Comparison of ENCODE assay signal across 28 cellular contexts in the genomic region with DNA sequence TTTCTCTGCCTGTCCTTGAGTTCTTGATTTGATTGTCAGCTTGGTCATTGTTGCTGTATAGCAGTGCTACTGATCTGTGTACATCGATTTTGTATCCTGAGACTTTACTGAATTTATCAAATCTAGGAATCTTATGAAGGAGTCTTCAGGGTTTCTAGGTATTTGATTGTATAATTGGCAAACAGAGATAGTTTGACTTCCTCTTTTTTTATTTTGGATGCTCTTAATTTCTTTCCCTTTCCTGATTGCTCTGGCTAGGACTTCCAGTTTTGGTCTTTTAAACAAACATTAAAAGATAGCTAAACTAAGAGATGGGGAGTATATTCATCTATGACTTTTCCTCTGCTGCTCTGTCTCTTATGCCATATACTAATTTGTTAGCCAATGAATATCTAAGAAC.
DNase-seq lines count a peak whose midpoint lies in the region; TF ChIP-seq lines count a peak whose summit lies in the region.
"Had no signal": no experiment of that assay in that cellular context is flagged by ENCODE, and none has a peak within 500 bp of the region (broad histone marks: within the 10 kb centered on the region; RNA-seq: fewer than 3 reads in every experiment).

No MANE protein-coding gene starts in this region.

- H3K4me1 ChIP-seq in PC-9 (replicated peaks; ENCODE audit: insufficient read depth) (peaks cover 17% of the 10 kb centered on the region), transverse colon (no peaks in the 10 kb centered on the region)

- no peak overlapping the region for H2AFZ ChIP-seq in PC-9
- H2AFZ ChIP-seq: GM23248 had no signal

- BruUV-seq in PC-9 (replicated peaks; lab: Mats Ljungman, UMichigan) = no TSS peak

- POLR2A ChIA-PET in PC-9 (lab: Charles Lee; ENCODE audit: unreplicated experiment) = no interaction called here

- H4K20me1 ChIP-seq in PC-9 (ENCODE audit: insufficient read depth) = 0 out of 2 replicates have a peak, but pooled peaks cover 5% of the 10 kb centered on the region

- H3K9me2 ChIP-seq in PC-9 (ENCODE audit: insufficient read depth) = no peaks in the 10 kb centered on the region

- H3K27ac ChIP-seq in PC-9 (peak overlapping the region; percentile 25; the same call in 1 of the 2 replicates), angular gyrus (ENCODE audit: low read depth, low read length) (peak overlapping the region; percentile 20), substantia nigra (ENCODE audit: low read depth, low read length, poor library complexity, severe bottlenecking) (peak overlapping the region; percentile 2), transverse colon (no peak overlapping the region)
- H3K27ac ChIP-seq: GM23248, SK-N-MC had no signal

- H3K79me2 ChIP-seq in PC-9 (ENCODE audit: low read depth) = peaks cover 24% of the 10 kb centered on the region; the same call in 1 of the 2 replicates

- H3K9me3 ChIP-seq in PC-9 (ENCODE audit: insufficient read depth, low read depth) (no peaks in the 10 kb centered on the region; the same call in 1 of the 2 replicates), transverse colon (no peaks in the 10 kb centered on the region)
- H3K9me3 ChIP-seq: MG63 had no signal

- H3K36me3 ChIP-seq in PC-9 (ENCODE audit: low read depth) (0 out of 2 replicates have a peak, but pooled peaks cover 7% of the 10 kb centered on the region), transverse colon (no peaks in the 10 kb centered on the region)
- H3K36me3 ChIP-seq: MG63 had no signal

- TF ChIP-seq POLR2A in transverse colon (IDR thresholded peaks at IDR 0.05) = no peak

- H3K27me3 ChIP-seq in PC-9 (ENCODE audit: insufficient read depth, low read depth) (no peaks in the 10 kb centered on the region), transverse colon (no peaks in the 10 kb centered on the region)
- H3K27me3 ChIP-seq: MG63 had no signal

- TF ChIP-seq CTCF in PC-9 (conservative IDR thresholded peaks at IDR 0.05) = no peak
- no peak for TF ChIP-seq CTCF in transverse colon (IDR thresholded peaks at IDR 0.05)

- DNase-seq in NOMO-1 treated with DMSO at 0.1 percent for 48 hours (lab: John Stamatoyannopoulos, UW; ENCODE audit: unreplicated experiment) (peak; percentile 11), NOMO-1 treated with dmso at 0.1 percent for 144 hours (lab: John Stamatoyannopoulos, UW; ENCODE audit: unreplicated experiment) (no peak), PC-9 (no peak), substantia nigra (lab: John Stamatoyannopoulos, UW) (no peak), NCI-H526 (lab: John Stamatoyannopoulos, UW) (no peak), COLO829 (ENCODE audit: low spot score) (no peak), transverse colon (no peak)
- DNase-seq: 8988T; ACHN; CD4-positive, CD25-positive, alpha-beta regulatory T cell; DMS79; GF-D8; GM23248; H7; KG1; MG63; NCI-H1092; NCI-H1417 treated with DMSO at 0.1 percent for 48 hours; NCI-H1694 treated with DMSO at 0.1 percent for 48 hours; NCI-H2081; NCI-H2171; NCI-H524; NCI-H82; NK-92 treated with Interleukin-12 subunit alpha and Interleukin-12 subunit beta, amount 100 ng/mL, for 24 hours; SIG-M5; SW 1271 had no signal

- CTCF ChIA-PET in PC-9 (lab: Charles Lee) = no interaction called here

- WGBS in transverse colon (ENCODE audit: low coverage in 1 of 2), 2 donors = 96 to 100% methylated on average over 1 of the region's 1 CpG

- TF ChIP-seq EP300 in transverse colon (IDR thresholded peaks at IDR 0.05; ENCODE audit: low read depth) = no peak

- in situ Hi-C loops in transverse colon (cut with MboI; ENCODE audit: low pct_ligation_motif_present in 1 of 4, low pct_unique_long_range_greater_than_20kb in 1 of 4, low sequenced_read_pairs in 3 of 4) = loop anchor here in 1 of 4 donors (10.0 kb wide), 1 partner anchor 102 kb away; the partner anchor contains the start of gene HINT3

- no peak overlapping the region for H3K4me3 ChIP-seq in PC-9
- no peak overlapping the region for H3K4me3 ChIP-seq in transverse colon
- H3K4me3 ChIP-seq: GM23248, MG63, SK-N-MC had no signal

- intact Hi-C loops in PC-9 (cut with micrococcal nuclease; ENCODE audit: unreplicated experiment) = no loop called here
- intact Hi-C loops in transverse colon (cut with DNase I; ENCODE audit: low total_unique reads) = no loop called here

- peaks cover 10% of the 10 kb centered on the region; the same call in 1 of the 2 replicates for H3F3A ChIP-seq in PC-9 (ENCODE audit: insufficient read depth, low read depth)

- peak overlapping the region; percentile 8; the same call in 1 of the 2 replicates for H3K4me2 ChIP-seq in PC-9

Comparison
In these comparisons a context has a peak if more than half of its experiments do, and no peak if none do; other contexts are left out.
1. H3K27ac ChIP-seq: peak in PC-9 (single experiment), angular gyrus (single experiment) and substantia nigra (single experiment); none in transverse colon (0 of 4).